Comparison of ENCODE assay signal across 10 cellular contexts in the genomic region with DNA sequence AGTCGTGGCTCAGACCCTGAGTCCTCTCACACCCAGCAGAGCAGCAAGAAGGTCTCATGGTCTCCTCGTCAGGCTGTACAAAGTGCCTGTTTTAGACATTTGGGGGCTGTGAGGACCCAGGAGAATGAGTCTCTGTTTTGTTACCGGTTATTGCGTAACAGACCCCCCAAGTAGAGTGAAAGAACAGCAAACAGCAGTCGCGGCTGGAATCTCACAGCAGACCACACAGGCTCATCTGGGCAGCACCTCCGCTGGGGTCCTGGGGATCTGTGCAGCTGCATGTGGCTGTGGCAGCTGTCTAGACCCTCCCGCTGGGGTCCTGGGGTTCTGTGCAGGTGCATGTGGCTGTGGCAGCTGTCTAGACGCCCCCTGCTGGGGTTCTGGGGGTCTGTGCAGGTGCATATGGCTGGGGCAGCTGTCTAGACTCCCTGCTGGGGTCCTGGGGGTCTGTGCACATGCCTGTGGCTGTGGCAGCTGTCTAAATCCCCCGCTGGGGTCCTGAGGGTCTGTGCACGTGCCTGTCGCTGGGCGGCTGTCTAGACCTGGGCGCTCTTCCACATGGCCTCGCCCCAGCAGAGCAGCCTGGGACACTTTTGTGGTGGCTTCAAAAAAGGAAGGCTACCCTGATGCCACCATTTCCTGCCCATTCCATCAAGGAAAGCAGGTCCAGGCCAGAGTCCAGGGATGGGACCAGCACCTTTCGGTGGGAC. TPM values are rescaled to one million over a fixed set of nuclear protein-coding genes. Genes with fewer than 3 reads are reported as not detected.
DNase-seq lines count a peak whose midpoint lies in the region; ATAC-seq, FAIRE-seq and TF ChIP-seq lines count a peak whose summit lies in the region.
"Had no signal": no experiment of that assay in that cellular context is flagged by ENCODE, and none has a peak within 500 bp of the region (broad histone marks: within the 10 kb centered on the region; RNA-seq: fewer than 3 reads in every experiment).

No MANE protein-coding gene starts in this region.

- peaks cover 27% of the 10 kb centered on the region for H3K4me1 ChIP-seq in HepG2 (ENCODE audit: insufficient read depth, low read length)
- no peaks in the 10 kb centered on the region for H3K4me1 ChIP-seq in right lobe of liver
- H3K4me1 ChIP-seq in transverse colon = peaks cover 6 to 23% (median 10%) of the 10 kb centered on the region in 4 donors

- 86% methylated on average over 16 of the region's 16 CpGs for WGBS in HepG2 (ENCODE audit: low lambda C conversion rate)
- WGBS in right lobe of liver (ENCODE audit: insufficient coverage, low coverage, low lambda C conversion rate, missing lambda C conversion rate) = 71% methylated on average over 2 of the region's 16 CpGs
- WGBS in transverse colon (ENCODE audit: low coverage in 1 of 2), 2 donors = 85% methylated on average over 15 of the region's 16 CpGs; no CpG with 5 or more reads in 1 of the 2 donors

- H3K27ac ChIP-seq in HepG2 (ENCODE audit: extremely low read length, insufficient read depth, low read length) = no peak overlapping the region
- no peak overlapping the region for H3K27ac ChIP-seq in right lobe of liver
- H3K27ac ChIP-seq in transverse colon = peak overlapping the region; percentile 11 to 58 (median 46)

- peak; percentile 8 for FAIRE-seq in HepG2 (lab: Jason Lieb, UNC)

- no peaks in the 10 kb centered on the region for H4K20me1 ChIP-seq in HepG2 (ENCODE audit: insufficient read depth, low read length)

- CTCF ChIA-PET in HepG2 (lab: Yijun Ruan, JAX; ENCODE audit: low intra/inter-chr PET ratio, low total read pairs) = interaction anchor here (0.9 to 1.3 kb wide), 2 partner anchors 28 to 225 kb away, joined by 3 read pairs; a partner anchor contains a TSS

- intact Hi-C loops in HepG2 (cut with micrococcal nuclease; ENCODE audit: unreplicated experiment) (no loop called here), right lobe of liver (cut with DNase I) (loop anchor here in 1 of 2 donors (10.0 kb wide), 1 partner anchor 75 kb away; no protein-coding TSS in a partner anchor), transverse colon (cut with DNase I; ENCODE audit: low total_unique reads) (no loop called here)

- TF ChIP-seq EP300 in HepG2 (IDR thresholded peaks at IDR 0.05; ENCODE audit: low read depth in 2 of 2, low read length in 2 of 2) (no peak), HepG2 (CRISPR knock-in tag; IDR thresholded peaks at IDR 0.05; ENCODE audit: borderline replicate concordance) (no peak), transverse colon (IDR thresholded peaks at IDR 0.05; ENCODE audit: low read depth) (no peak)

- TF ChIP-seq CTCF in HepG2 (CRISPR knock-in tag; IDR thresholded peaks at IDR 0.05) = peak; percentile 61
- peak in 1 of 4 donors; percentile 4 for TF ChIP-seq CTCF in right lobe of liver (IDR thresholded peaks at IDR 0.05)
- peak; percentile 21 for TF ChIP-seq CTCF in fibroblast of pulmonary artery (IDR thresholded peaks at IDR 0.05; ENCODE audit: low read length, missing control alignments)
- peak in 1 of 5 experiments; percentile 17 for TF ChIP-seq CTCF in transverse colon (IDR thresholded peaks at IDR 0.05)

- H3K9me3 ChIP-seq in HepG2 (ENCODE audit: low read length) (no peaks in the 10 kb centered on the region), right lobe of liver (no peaks in the 10 kb centered on the region), transverse colon (no peaks in the 10 kb centered on the region)

- H3K4me3 ChIP-seq in HepG2 (replicated peaks in 1 of 3; ENCODE audit: insufficient read depth in 1 of 3, low read depth in 2 of 3, low read length in 3 of 3) (no peak overlapping the region), right lobe of liver (no peak overlapping the region), fibroblast of pulmonary artery (replicated peaks; ENCODE audit: low read depth, low read length) (no peak overlapping the region), transverse colon (no peak overlapping the region)

- 0 out of 4 replicates have a peak, but pooled peaks of 1 of the 2 experiments have one; percentile 17 for TF ChIP-seq POLR2A in HepG2 (IDR thresholded peaks at IDR 0.05; ENCODE audit: insufficient read depth in 1 of 2, low read depth in 2 of 2, low read length in 2 of 2)
- TF ChIP-seq POLR2A in right lobe of liver (IDR thresholded peaks at IDR 0.05) = no peak
- no peak for TF ChIP-seq POLR2A in transverse colon (IDR thresholded peaks at IDR 0.05)

- H3K79me2 ChIP-seq in HepG2 (ENCODE audit: insufficient read depth, low read length) = no peaks in the 10 kb centered on the region

- DNase-seq in HepG2 (ENCODE audit: low spot score) = no peak
- no peak for DNase-seq in right lobe of liver
- peak; percentile 64 to 84 for DNase-seq in NCI-H524 (lab: John Stamatoyannopoulos, UW)
- no peak for DNase-seq in fibroblast of pulmonary artery (ENCODE audit: low read depth)
- no peak for DNase-seq in transverse colon
- DNase-seq in epidermal melanocyte (ENCODE audit: insufficient read length, low spot score) = no peak
- DNase-seq in NCI-H1694 (lab: John Stamatoyannopoulos, UW) = no peak
- no peak for DNase-seq in NCI-H510A (lab: John Stamatoyannopoulos, UW)
- DNase-seq: GDM1, NCI-H446 treated with DMSO at 0.1 percent for 48 hours had no signal

- POLR2A ChIA-PET in HepG2 (lab: Yijun Ruan, JAX) = no interaction called here

- no peak overlapping the region for H2AFZ ChIP-seq in HepG2 (ENCODE audit: low read length)

- no TSS peak for BruUV-seq in HepG2 (replicated peaks; lab: Mats Ljungman, UMichigan)

- ATAC-seq in HepG2 (peak; percentile 28), right lobe of liver (no peak)

- H3K4me2 ChIP-seq in HepG2 (ENCODE audit: low read depth, low read length) = no peak overlapping the region

- TF ChIP-seq RAD21 in HepG2 (CRISPR knock-in tag; IDR thresholded peaks at IDR 0.05) = peak; percentile 55

- H3K36me3 ChIP-seq in HepG2 (replicated peaks in 1 of 2; ENCODE audit: control insufficient read depth in 1 of 2, insufficient read depth in 2 of 2, low read length in 2 of 2) (peaks cover 32 to 56% of the 10 kb centered on the region in 2 experiments), right lobe of liver (peaks cover 0 to 14% (median under 1%) of the 10 kb centered on the region in 4 donors), transverse colon (peaks cover 0 to 17% (median 3%) of the 10 kb centered on the region in 4 donors)

- H3K27me3 ChIP-seq in HepG2 (ENCODE audit: control insufficient read depth in 1 of 2, insufficient read depth in 2 of 2, low read length in 2 of 2) = no peaks in the 10 kb centered on the region
- H3K27me3 ChIP-seq in right lobe of liver = no peaks in the 10 kb centered on the region
- no peaks in the 10 kb centered on the region for H3K27me3 ChIP-seq in transverse colon

- in situ Hi-C loops in HepG2 (cut with HindIII; ENCODE audit: extremely low pct_ligation_motif_present, low pct_unique_long_range_greater_than_20kb) (no loop called here), transverse colon (cut with MboI; ENCODE audit: low pct_ligation_motif_present in 1 of 4, low pct_unique_long_range_greater_than_20kb in 1 of 4, low sequenced_read_pairs in 3 of 4) (no loop called here)

- H3K9ac ChIP-seq in HepG2 (ENCODE audit: insufficient read depth, low read depth, low read length) = no peak overlapping the region

RNA-seq across cellular contexts. Expression of a gene that starts 24.7 kb away (rescaled TPM):
- 98.4 and 164 TPM in 2 replicates for total RNA-seq in HepG2 (2016; rRNA removed; fragmentation: Illumina TruSeq; extraction: Trizol)
- 67.6 and 72.5 TPM in 2 replicates for total RNA-seq in HepG2 (2016; cell fraction: cytosol; rRNA removed; fragmentation: Illumina TruSeq; extraction: Trizol; ENCODE audit: low read depth)
- total RNA-seq in HepG2 (2016; cell fraction: insoluble cytoplasmic fraction; rRNA removed; fragmentation: Illumina TruSeq; extraction: Trizol) = 90.5 and 177 TPM in 2 replicates
- total RNA-seq in HepG2 (2016; cell fraction: membrane; rRNA removed; fragmentation: Illumina TruSeq; extraction: Trizol) = 139 and 152 TPM in 2 replicates
- 149 and 161 TPM in 2 replicates for total RNA-seq in HepG2 (2016; cell fraction: nucleus; rRNA removed; fragmentation: Illumina TruSeq; extraction: Trizol)
- 172 and 221 TPM in 2 replicates for polyA plus RNA-seq in HepG2 (2011; rRNA removed)
- polyA plus RNA-seq in HepG2 (2011; cell fraction: cytosol; rRNA removed) = 185 and 213 TPM in 2 replicates
- polyA plus RNA-seq in HepG2 (2011; cell fraction: nucleus; rRNA removed) = 538 and 633 TPM in 2 replicates
- 90.9 and 112 TPM in 2 replicates for polyA plus RNA-seq in HepG2 (2012)
- 59.4 and 67.7 TPM in 2 replicates for polyA plus RNA-seq in HepG2 (2016; cell fraction: cytosol; fragmentation: Illumina TruSeq; extraction: Trizol; ENCODE audit: low read depth)
- polyA plus RNA-seq in HepG2 (2016; cell fraction: insoluble cytoplasmic fraction; fragmentation: Illumina TruSeq; extraction: Trizol; ENCODE audit: low read depth) = 85.6 and 91.9 TPM in 2 replicates
- polyA plus RNA-seq in HepG2 (2016; cell fraction: membrane; fragmentation: Illumina TruSeq; extraction: Trizol; ENCODE audit: low read depth) = 104 and 119 TPM in 2 replicates
- 320 and 321 TPM in 2 replicates for polyA plus RNA-seq in HepG2 (2016; cell fraction: nucleus; fragmentation: Illumina TruSeq; extraction: Trizol; ENCODE audit: insufficient read depth, low read depth)
- polyA minus RNA-seq in HepG2 (2011; rRNA and poly(A)+ RNA removed; ENCODE audit: low replicate concordance) = 25.3 and 228 TPM in 2 replicates
- polyA minus RNA-seq in HepG2 (2011; cell fraction: cytosol; rRNA and poly(A)+ RNA removed) = 56.6 and 60.3 TPM in 2 replicates
- 98.2 and 106 TPM in 2 replicates for polyA minus RNA-seq in HepG2 (2011; cell fraction: nucleus; rRNA and poly(A)+ RNA removed)
- total RNA-seq in right lobe of liver = 10 to 100 TPM; 28.8 to 48.4 (median 34.6) TPM
- 100 to 1,000 TPM; 163 to 261 (median 224) TPM for total RNA-seq in transverse colon

RNA-seq across cellular contexts. Expression of a gene that starts 27.7 kb away (rescaled TPM):
- 82.0 and 86.3 TPM in 2 replicates for total RNA-seq in HepG2 (2016; rRNA removed; fragmentation: Illumina TruSeq; extraction: Trizol)
- 5.4 and 6.5 TPM in 2 replicates for total RNA-seq in HepG2 (2016; cell fraction: cytosol; rRNA removed; fragmentation: Illumina TruSeq; extraction: Trizol; ENCODE audit: low read depth)
- total RNA-seq in HepG2 (2016; cell fraction: insoluble cytoplasmic fraction; rRNA removed; fragmentation: Illumina TruSeq; extraction: Trizol) = 69.1 and 89.6 TPM in 2 replicates
- 18.0 and 19.5 TPM in 2 replicates for total RNA-seq in HepG2 (2016; cell fraction: membrane; rRNA removed; fragmentation: Illumina TruSeq; extraction: Trizol)
- 59.8 and 63.0 TPM in 2 replicates for total RNA-seq in HepG2 (2016; cell fraction: nucleus; rRNA removed; fragmentation: Illumina TruSeq; extraction: Trizol)
- polyA plus RNA-seq in HepG2 (2011; rRNA removed) = 24.2 and 37.5 TPM in 2 replicates
- polyA plus RNA-seq in HepG2 (2011; cell fraction: cytosol; rRNA removed) = 24.4 and 27.4 TPM in 2 replicates
- 111 and 112 TPM in 2 replicates for polyA plus RNA-seq in HepG2 (2011; cell fraction: nucleus; rRNA removed)
- 26.9 and 46.5 TPM in 2 replicates for polyA plus RNA-seq in HepG2 (2012)
- 3.5 TPM in 2 replicates for polyA plus RNA-seq in HepG2 (2016; cell fraction: cytosol; fragmentation: Illumina TruSeq; extraction: Trizol; ENCODE audit: low read depth)
- polyA plus RNA-seq in HepG2 (2016; cell fraction: insoluble cytoplasmic fraction; fragmentation: Illumina TruSeq; extraction: Trizol; ENCODE audit: low read depth) = 45.7 and 58.6 TPM in 2 replicates
- polyA plus RNA-seq in HepG2 (2016; cell fraction: membrane; fragmentation: Illumina TruSeq; extraction: Trizol; ENCODE audit: low read depth) = 7.2 and 9.8 TPM in 2 replicates
- 79.7 and 85.5 TPM in 2 replicates for polyA plus RNA-seq in HepG2 (2016; cell fraction: nucleus; fragmentation: Illumina TruSeq; extraction: Trizol; ENCODE audit: insufficient read depth, low read depth)
- polyA minus RNA-seq in HepG2 (2011; rRNA and poly(A)+ RNA removed; ENCODE audit: low replicate concordance) = 26.5 and 80.5 TPM in 2 replicates
- 36.1 and 38.1 TPM in 2 replicates for polyA minus RNA-seq in HepG2 (2011; cell fraction: cytosol; rRNA and poly(A)+ RNA removed)
- polyA minus RNA-seq in HepG2 (2011; cell fraction: nucleus; rRNA and poly(A)+ RNA removed) = 27.9 and 31.3 TPM in 2 replicates
- total RNA-seq in right lobe of liver = 10 to 100 TPM in 3 of 6 experiments, 1 to 10 TPM in 3; 6.6 to 27.4 (median 13.2) TPM
- 100 to 1,000 TPM; 195 to 554 (median 359) TPM for total RNA-seq in transverse colon

Comparison
In these comparisons a context has a peak if more than half of its experiments do, and no peak if none do; other contexts are left out.
1. DNase-seq: peak in NCI-H524 (2 of 2); none in HepG2 (single experiment), right lobe of liver (0 of 3), fibroblast of pulmonary artery (single experiment), transverse colon (single experiment), epidermal melanocyte (single experiment), NCI-H1694 (single experiment) and NCI-H510A (single experiment).
2. H3K27ac ChIP-seq: peak in transverse colon (4 of 4); none in HepG2 (single experiment) and right lobe of liver (0 of 3).